1 cellular context compared by ENCODE assay signal in genomic region chr7:135731131-135731530, GRCh38.
TF ChIP-seq lines count a peak whose summit lies in the region.

No MANE protein-coding gene starts in this region.

TF ChIP-seq in K562, 482 proteins besides CTCF, POLR2A, EP300 and RAD21 (continues in another document):
- TF ChIP-seq KLF10 (CRISPR knock-in tag; IDR thresholded peaks at IDR 0.05) (no peak), ARHGAP35 (IDR thresholded peaks at IDR 0.05; ENCODE audit: partially characterized antibody) (no peak), PYGO2 (tag; IDR thresholded peaks at IDR 0.05) (no peak), MAX (CRISPR knock-in tag; IDR thresholded peaks at IDR 0.05) (no peak), PKNOX1 (IDR thresholded peaks at IDR 0.05) (peak; percentile 36; the same call in 1 of the 2 replicates), U2AF2 (optimal IDR thresholded peaks at IDR 0.05; ENCODE audit: low read depth, low read length) (no peak), RREB1 (CRISPR knock-in tag; IDR thresholded peaks at IDR 0.05) (0 out of 2 replicates have a peak, but pooled peaks have one; percentile 37), NCOR1 (IDR thresholded peaks at IDR 0.05) (peak; percentile 67; the same call in 1 of the 2 replicates), ETS1 (conservative IDR thresholded peaks at IDR 0.05; ENCODE audit: control insufficient read depth, low read depth, low read length) (no peak), HNRNPK (IDR thresholded peaks at IDR 0.05; ENCODE audit: low read depth, low read length, poor library complexity, severe bottlenecking) (no peak), RBM39 (optimal IDR thresholded peaks at IDR 0.05; ENCODE audit: low read depth, low read length) (no peak), ZNF77 (CRISPR knock-in tag; IDR thresholded peaks at IDR 0.05) (no peak), CBFA2T3 (IDR thresholded peaks at IDR 0.05) (peak; percentile 80), PHB2 (IDR thresholded peaks at IDR 0.05; ENCODE audit: low read depth) (no peak), DACH1 (IDR thresholded peaks at IDR 0.05; ENCODE audit: partially characterized antibody) (no peak), PRDM10 (IDR thresholded peaks at IDR 0.05; ENCODE audit: partially characterized antibody) (no peak), ZSCAN29 (IDR thresholded peaks at IDR 0.05) (no peak), ZNF263 (CRISPR knock-in tag; IDR thresholded peaks at IDR 0.05; ENCODE audit: borderline replicate concordance) (no peak), BHLHE40 (IDR thresholded peaks at IDR 0.05; ENCODE audit: low read length) (no peak), NFE2 (IDR thresholded peaks at IDR 0.05; ENCODE audit: low read depth) (no peak), CCNT2 (IDR thresholded peaks at IDR 0.05; ENCODE audit: borderline replicate concordance, extremely low read depth, insufficient read length, low read depth, low read length) (no peak), PCBP1 (IDR thresholded peaks at IDR 0.05; ENCODE audit: low read depth, low read length, poor library complexity, severe bottlenecking) (no peak), ARID1B (IDR thresholded peaks at IDR 0.05) (peak; percentile 37; the same call in 1 of the 2 replicates), CLOCK (CRISPR knock-in tag; IDR thresholded peaks at IDR 0.05; ENCODE audit: borderline replicate concordance) (no peak), ZFP36 (IDR thresholded peaks at IDR 0.05; ENCODE audit: low read depth, low read length, partially characterized antibody) (no peak), NFIC (IDR thresholded peaks at IDR 0.05) (peak; percentile 14; the same call in 1 of the 2 replicates), PBX2 (CRISPR knock-in tag; IDR thresholded peaks at IDR 0.05; ENCODE audit: low read depth) (no peak), PBX2 (tag; conservative IDR thresholded peaks at IDR 0.05; ENCODE audit: low read depth) (no peak), TEAD4 (IDR thresholded peaks at IDR 0.05; ENCODE audit: low read length) (peak; percentile 51; the same call in 1 of the 2 replicates), TEAD4 (CRISPR knock-in tag; IDR thresholded peaks at IDR 0.05; ENCODE audit: borderline replicate concordance) (no peak), COPS2 (conservative IDR thresholded peaks at IDR 0.05) (no peak), TAL1 (IDR thresholded peaks at IDR 0.05) (peak; percentile 57), AFF4 (CRISPR knock-in tag; IDR thresholded peaks at IDR 0.05) (no peak), HLTF (IDR thresholded peaks at IDR 0.05) (no peak), PURB (CRISPR knock-in tag; IDR thresholded peaks at IDR 0.05; ENCODE audit: low read depth) (no peak), ZFPM2 (CRISPR knock-in tag; IDR thresholded peaks at IDR 0.05) (no peak), TGIF2 (CRISPR knock-in tag; IDR thresholded peaks at IDR 0.05) (no peak), TOE1 (IDR thresholded peaks at IDR 0.05; ENCODE audit: borderline replicate concordance) (no peak), TOE1 (CRISPR knock-in tag; IDR thresholded peaks at IDR 0.05; ENCODE audit: borderline replicate concordance, low read depth) (no peak)
